7 cellular contexts compared by ENCODE assay signal in the genomic region with DNA sequence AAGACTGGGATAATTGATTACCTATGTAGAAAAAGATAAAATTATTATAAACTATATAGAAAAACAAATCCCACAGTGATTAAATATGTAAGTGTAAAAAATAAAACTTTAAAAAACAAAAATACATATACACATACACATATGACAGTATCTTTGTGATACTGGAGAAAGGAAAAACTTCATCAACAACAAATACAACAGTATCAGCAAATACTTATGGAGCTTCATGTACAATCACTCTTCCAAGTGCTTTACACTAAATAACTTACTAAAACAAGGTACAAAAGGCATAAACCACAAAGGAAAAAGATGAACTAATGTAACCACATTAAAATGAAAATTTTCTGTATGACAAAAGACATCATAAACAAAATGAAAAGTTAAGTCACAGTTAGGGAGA.
"Had no signal": no experiment of that assay in that cellular context is flagged by ENCODE, and none has a peak within 500 bp of the region (broad histone marks: within the 10 kb centered on the region; RNA-seq: fewer than 3 reads in every experiment).

No MANE protein-coding gene starts in this region.

- DNase-seq: GDM1, GF-D8 had no signal

- ATAC-seq: GM12878 had no signal

- H3K4me3 ChIP-seq: GM12878 had no signal

- FAIRE-seq: GM12878, GM12891, GM12892, GM18507, GM19239 had no signal
